In the genomic region with DNA sequence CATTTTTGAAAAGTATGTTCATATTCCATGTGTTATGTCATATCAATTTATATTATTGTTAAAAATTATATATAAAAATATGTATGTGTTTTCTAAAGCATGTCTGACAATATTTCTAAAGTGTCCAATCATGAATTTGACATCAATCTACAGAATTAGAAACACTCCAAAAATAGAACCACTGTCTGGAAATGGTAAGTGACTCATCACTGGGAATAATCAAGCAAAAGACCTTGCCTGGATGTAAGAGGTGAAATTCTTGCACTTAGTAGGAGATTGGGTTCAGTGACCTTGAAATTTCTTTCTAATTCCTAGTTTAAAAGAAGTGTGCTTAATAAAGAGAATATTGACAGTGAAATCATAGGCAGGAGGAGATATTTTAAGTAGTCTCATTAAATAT, we compare ENCODE assay signal across 31 cellular contexts.
DNase-seq lines count a peak whose midpoint lies in the region; ATAC-seq, FAIRE-seq and TF ChIP-seq lines count a peak whose summit lies in the region.
"Had no signal": no experiment of that assay in that cellular context is flagged by ENCODE, and none has a peak within 500 bp of the region (broad histone marks: within the 10 kb centered on the region; RNA-seq: fewer than 3 reads in every experiment).

No MANE protein-coding gene starts in this region.

- no peak overlapping the region for H3K9ac ChIP-seq in SK-N-SH
- no peak overlapping the region for H3K9ac ChIP-seq in smooth muscle cell (ENCODE audit: low read depth)

- DNase-seq in SK-N-SH (no peak), bronchial epithelial cell (ENCODE audit: low read depth) (peak; percentile 7), glomerular visceral epithelial cell (ENCODE audit: extremely low spot score) (peak; percentile 11), smooth muscle cell (lab: John Stamatoyannopoulos, UW; ENCODE audit: unreplicated experiment) (no peak), SIG-M5 (lab: John Stamatoyannopoulos, UW) (no peak), cerebellar nuclear complex (lab: John Stamatoyannopoulos, UW) (no peak), SHP77 treated with DMSO at 0.1 percent for 48 hours (lab: John Stamatoyannopoulos, UW) (no peak)
- DNase-seq: activated CD4-positive, alpha-beta T cell treated with anti-CD3 and anti-CD28 coated beads for 36 hours; activated effector memory CD4-positive, alpha-beta T cell treated with anti-CD3 and anti-CD28 coated beads, Interleukin-2, amount 50 U/mL, for 16 hours; activated naive CD8-positive, alpha-beta T cell treated with anti-CD3 and anti-CD28 coated beads for 36 hours; anterior cingulate cortex; Caco-2; central memory CD4-positive, alpha-beta T cell; dermis blood vessel endothelial cell; DMS53; endodermal cell; HCEC 1CT; immature natural killer cell; naive B cell; NCI-H1417 treated with DMSO at 0.1 percent for 48 hours; NCI-H2081 treated with DMSO at 0.1 percent for 48 hours; NCI-H2227 treated with DMSO at 0.1 percent for 48 hours; NCI-H526 treated with DMSO at 0.1 percent for 48 hours; PC-3; Right ventricle myocardium superior; T-helper 9 cell; trophoblast cell had no signal

- H3K4me2 ChIP-seq in SK-N-SH: no peak overlapping the region
- H3K4me2 ChIP-seq in smooth muscle cell: peak overlapping the region; percentile 2

- H4K20me1 ChIP-seq in SK-N-SH (ENCODE audit: insufficient read depth) (no peaks in the 10 kb centered on the region), smooth muscle cell (ENCODE audit: low read depth) (no peaks in the 10 kb centered on the region)

- H3K4me1 ChIP-seq in SK-N-SH (ENCODE audit: control insufficient read depth in 1 of 2, insufficient read depth in 2 of 2, low read depth in 1 of 2, low read length in 1 of 2) (no peaks in the 10 kb centered on the region), smooth muscle cell (ENCODE audit: low read depth) (no peaks in the 10 kb centered on the region)
- H3K4me1 ChIP-seq: Caco-2 had no signal

- CTCF ChIA-PET in SK-N-SH (lab: Yijun Ruan, JAX): no interaction called here

- POLR2A ChIA-PET in SK-N-SH (lab: Yijun Ruan, JAX): no interaction called here

- no peak for ATAC-seq in SK-N-SH treated with all-trans-retinoic acid at 6 μM for 48 hours
- ATAC-seq: activated CD4-positive, alpha-beta T cell treated with anti-CD3 and anti-CD28 coated beads for 36 hours; PC-3; stimulated activated memory B cell treated with anti-CD40 and anti-IgM and Interleukin-4, amounts not matched to agents 10 μg/mL and 1 μg/mL and 100 μg/mL, for 72 hours had no signal

- H3K36me3 ChIP-seq in SK-N-SH (replicated peaks in 1 of 2; ENCODE audit: control insufficient read depth in 1 of 2, insufficient read depth in 2 of 2, low read length in 1 of 2): no peaks in the 10 kb centered on the region
- H3K36me3 ChIP-seq in bronchial epithelial cell (ENCODE audit: control insufficient read depth, insufficient read depth, low read length): no peaks in the 10 kb centered on the region
- H3K36me3 ChIP-seq in smooth muscle cell (ENCODE audit: low read depth): no peaks in the 10 kb centered on the region

- H3F3A ChIP-seq in SK-N-SH (replicated peaks; ENCODE audit: insufficient read depth): no peaks in the 10 kb centered on the region
- H3F3A ChIP-seq in smooth muscle cell (ENCODE audit: low read depth): no peaks in the 10 kb centered on the region

- no peaks in the 10 kb centered on the region for H3K27me3 ChIP-seq in SK-N-SH (ENCODE audit: insufficient read depth)
- H3K27me3 ChIP-seq in bronchial epithelial cell (ENCODE audit: control insufficient read depth, insufficient read depth, low read length): no peaks in the 10 kb centered on the region
- H3K27me3 ChIP-seq in smooth muscle cell (ENCODE audit: low read depth): no peaks in the 10 kb centered on the region

- FAIRE-seq in bronchial epithelial cell (lab: Jason Lieb, UNC): no peak

- H3K9me2 ChIP-seq in SK-N-SH: no peaks in the 10 kb centered on the region

- no peak overlapping the region for H3K4me3 ChIP-seq in SK-N-SH (ENCODE audit: low read depth in 2 of 2, low read length in 1 of 2)
- no peak overlapping the region for H3K4me3 ChIP-seq in bronchial epithelial cell (ENCODE audit: low read depth, low read length)
- no peak overlapping the region for H3K4me3 ChIP-seq in smooth muscle cell

- no peaks in the 10 kb centered on the region for H3K9me3 ChIP-seq in SK-N-SH
- H3K9me3 ChIP-seq in smooth muscle cell (replicated peaks; ENCODE audit: low read depth): no peaks in the 10 kb centered on the region
- H3K9me3 ChIP-seq: Caco-2 had no signal

- H3K79me2 ChIP-seq in SK-N-SH (ENCODE audit: insufficient read depth): no peaks in the 10 kb centered on the region
- H3K79me2 ChIP-seq in smooth muscle cell (ENCODE audit: low read depth): no peaks in the 10 kb centered on the region

- TF ChIP-seq CTCF in SK-N-SH (IDR thresholded peaks at IDR 0.05) (no peak), bronchial epithelial cell (IDR thresholded peaks at IDR 0.05; ENCODE audit: insufficient read depth, low read length, severe bottlenecking) (no peak), smooth muscle cell (IDR thresholded peaks at IDR 0.05; ENCODE audit: borderline replicate concordance, insufficient read depth, poor library complexity, severe bottlenecking) (no peak)

- H2AFZ ChIP-seq in SK-N-SH (ENCODE audit: low read depth) (no peak overlapping the region), smooth muscle cell (ENCODE audit: low read depth) (no peak overlapping the region)

- no peak for TF ChIP-seq RAD21 in SK-N-SH (IDR thresholded peaks at IDR 0.05; ENCODE audit: low read length)

- TF ChIP-seq EP300 in SK-N-SH (IDR thresholded peaks at IDR 0.05; ENCODE audit: borderline replicate concordance in 1 of 2, low read depth in 1 of 2, low read length in 1 of 2): no peak

- H3K27ac ChIP-seq in SK-N-SH (ENCODE audit: low read depth in 2 of 2, low read length in 1 of 2) (no peak overlapping the region), smooth muscle cell (ENCODE audit: low read depth) (no peak overlapping the region)
- H3K27ac ChIP-seq: 22Rv1, VCaP had no signal

TF ChIP-seq in SK-N-SH, 30 proteins besides CTCF, POLR2A, EP300 and RAD21:
- TF ChIP-seq MEF2A (IDR thresholded peaks at IDR 0.05; ENCODE audit: borderline replicate concordance, low read depth) (peak; percentile 64; the same call in 1 of the 2 replicates), ELF1 (IDR thresholded peaks at IDR 0.05) (no peak), SIN3A (IDR thresholded peaks at IDR 0.05; ENCODE audit: borderline replicate concordance, low read depth, low read length) (no peak)

TF ChIP-seq in SK-N-SH treated with all-trans-retinoic acid at 6 μM for 48 hours, 23 proteins besides CTCF, POLR2A, EP300 and RAD21:
- TF ChIP-seq, protein P1, sequence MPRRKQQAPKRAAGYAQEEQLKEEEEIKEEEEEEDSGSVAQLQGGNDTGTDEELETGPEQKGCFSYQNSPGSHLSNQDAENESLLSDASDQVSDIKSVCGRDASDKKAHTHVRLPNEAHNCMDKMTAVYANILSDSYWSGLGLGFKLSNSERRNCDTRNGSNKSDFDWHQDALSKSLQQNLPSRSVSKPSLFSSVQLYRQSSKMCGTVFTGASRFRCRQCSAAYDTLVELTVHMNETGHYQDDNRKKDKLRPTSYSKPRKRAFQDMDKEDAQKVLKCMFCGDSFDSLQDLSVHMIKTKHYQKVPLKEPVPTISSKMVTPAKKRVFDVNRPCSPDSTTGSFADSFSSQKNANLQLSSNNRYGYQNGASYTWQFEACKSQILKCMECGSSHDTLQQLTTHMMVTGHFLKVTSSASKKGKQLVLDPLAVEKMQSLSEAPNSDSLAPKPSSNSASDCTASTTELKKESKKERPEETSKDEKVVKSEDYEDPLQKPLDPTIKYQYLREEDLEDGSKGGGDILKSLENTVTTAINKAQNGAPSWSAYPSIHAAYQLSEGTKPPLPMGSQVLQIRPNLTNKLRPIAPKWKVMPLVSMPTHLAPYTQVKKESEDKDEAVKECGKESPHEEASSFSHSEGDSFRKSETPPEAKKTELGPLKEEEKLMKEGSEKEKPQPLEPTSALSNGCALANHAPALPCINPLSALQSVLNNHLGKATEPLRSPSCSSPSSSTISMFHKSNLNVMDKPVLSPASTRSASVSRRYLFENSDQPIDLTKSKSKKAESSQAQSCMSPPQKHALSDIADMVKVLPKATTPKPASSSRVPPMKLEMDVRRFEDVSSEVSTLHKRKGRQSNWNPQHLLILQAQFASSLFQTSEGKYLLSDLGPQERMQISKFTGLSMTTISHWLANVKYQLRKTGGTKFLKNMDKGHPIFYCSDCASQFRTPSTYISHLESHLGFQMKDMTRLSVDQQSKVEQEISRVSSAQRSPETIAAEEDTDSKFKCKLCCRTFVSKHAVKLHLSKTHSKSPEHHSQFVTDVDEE (CRISPR knock-in tag; IDR thresholded peaks at IDR 0.05): no peak
- no peak for TF ChIP-seq ZNF70 (CRISPR knock-in tag; IDR thresholded peaks at IDR 0.05)
- TF ChIP-seq ZNF8 (CRISPR knock-in tag; IDR thresholded peaks at IDR 0.05): no peak
- no peak for TF ChIP-seq OSR1 (CRISPR knock-in tag; IDR thresholded peaks at IDR 0.05)
- TF ChIP-seq ZFP30 (CRISPR knock-in tag; IDR thresholded peaks at IDR 0.05): no peak

Comparison
In these comparisons a context has a peak if more than half of its experiments do, and no peak if none do; other contexts are left out.
1. DNase-seq: peak in bronchial epithelial cell (single experiment) and glomerular visceral epithelial cell (single experiment); none in SK-N-SH (single experiment), smooth muscle cell (single experiment), SIG-M5 (single experiment), cerebellar nuclear complex (0 of 2) and SHP77 treated with DMSO at 0.1 percent for 48 hours (single experiment).